ENCODE assay signal across 26 cellular contexts in the genomic region with DNA sequence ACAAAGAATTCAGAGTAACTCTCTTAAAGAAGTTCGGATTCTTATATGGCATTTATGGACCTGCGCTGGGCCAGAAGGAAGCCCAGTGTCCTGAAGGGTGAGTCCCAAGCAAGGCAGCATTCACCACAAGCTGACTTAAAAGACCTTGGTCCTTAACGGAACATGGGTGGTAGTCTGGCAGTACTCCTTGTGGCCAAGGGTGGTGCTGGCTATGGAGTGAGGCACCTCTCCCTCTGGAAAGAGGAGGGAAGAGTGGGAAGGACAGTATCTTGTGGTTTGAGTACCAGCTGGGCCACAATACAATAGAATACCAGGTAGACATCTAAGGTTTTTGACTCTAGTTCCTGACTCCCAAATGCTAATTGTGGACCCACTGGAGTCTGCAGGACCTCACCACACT.
"Had no signal": no experiment of that assay in that cellular context is flagged by ENCODE, and none has a peak within 500 bp of the region (broad histone marks: within the 10 kb centered on the region; RNA-seq: fewer than 3 reads in every experiment).

No MANE protein-coding gene starts in this region.

- H3K36me3 Mint-ChIP-seq: naive thymus-derived CD8-positive, alpha-beta T cell; stimulated activated naive B cell treated with anti-CD40 and anti-IgM and Interleukin-4, amounts not matched to agents 10 μg/mL and 1 μg/mL and 100 μg/mL, for 72 hours had no signal

- H3K4me3 ChIP-seq: dorsolateral prefrontal cortex, gastrocnemius medialis, left lung, ovary, psoas muscle, skin epidermis, spleen, thoracic aorta, tibial nerve, upper lobe of left lung had no signal

- H3K4me1 Mint-ChIP-seq: naive thymus-derived CD8-positive, alpha-beta T cell; nephron progenitor cell; stimulated activated naive B cell treated with anti-CD40 and anti-IgM and Interleukin-4, amounts not matched to agents 10 μg/mL and 1 μg/mL and 100 μg/mL, for 72 hours had no signal

- H3K4me1 ChIP-seq: gastrocnemius medialis, left lung, psoas muscle, spleen, tibial nerve, upper lobe of left lung had no signal

- FAIRE-seq: colon, urothelium cell line had no signal

- ATAC-seq: esophagus mucosa; gastrocnemius medialis; left cardiac atrium; left lung; naive thymus-derived CD8-positive, alpha-beta T cell; psoas muscle; right cardiac atrium had no signal

- H3K4me3 Mint-ChIP-seq: naive thymus-derived CD8-positive, alpha-beta T cell; nephron progenitor cell; stimulated activated naive B cell treated with anti-CD40 and anti-IgM and Interleukin-4, amounts not matched to agents 10 μg/mL and 1 μg/mL and 100 μg/mL, for 72 hours; stimulated activated naive CD8-positive, alpha-beta T cell treated with anti-CD3 and anti-CD28 coated beads, Interleukin-15, Interleukin-2, amounts not matched to agents 100 ng/mL and 50 ng/mL, for 24 hours had no signal

- H3K9me3 Mint-ChIP-seq: nephron progenitor cell; stimulated activated naive CD8-positive, alpha-beta T cell treated with anti-CD3 and anti-CD28 coated beads, Interleukin-15, Interleukin-2, amounts not matched to agents 100 ng/mL and 50 ng/mL, for 24 hours had no signal

- H3K36me3 ChIP-seq: gastrocnemius medialis, left lung, ovary, spleen, thoracic aorta, tibial nerve, upper lobe of left lung had no signal

- DNase-seq: dorsolateral prefrontal cortex; effector CD4-positive, alpha-beta T cell; foreskin fibroblast; gastrocnemius medialis; head of caudate nucleus; left cardiac atrium; left lung; mammary epithelial cell; naive thymus-derived CD8-positive, alpha-beta T cell; nephron progenitor cell; occipital lobe; ovary; psoas muscle; right cardiac atrium; spleen; stimulated activated CD4-positive, alpha-beta T cell treated with anti-CD3 and anti-CD28 coated beads, Interleukin-4, amount 100 ng/mL, for 4 hours; stimulated activated naive B cell treated with anti-CD40 and anti-IgM and Interleukin-4, amounts not matched to agents 10 μg/mL and 1 μg/mL and 100 μg/mL, for 72 hours; upper lobe of left lung had no signal

- H3K27me3 ChIP-seq: dorsolateral prefrontal cortex, gastrocnemius medialis, left lung, ovary, spleen, tibial nerve, upper lobe of left lung had no signal

- H3K9me3 ChIP-seq: gastrocnemius medialis, left lung, ovary, psoas muscle, tibial nerve, upper lobe of left lung had no signal

- H3K27ac Mint-ChIP-seq: naive thymus-derived CD8-positive, alpha-beta T cell; nephron progenitor cell; stimulated activated naive B cell treated with anti-CD40 and anti-IgM and Interleukin-4, amounts not matched to agents 10 μg/mL and 1 μg/mL and 100 μg/mL, for 72 hours; stimulated activated naive CD8-positive, alpha-beta T cell treated with anti-CD3 and anti-CD28 coated beads, Interleukin-15, Interleukin-2, amounts not matched to agents 100 ng/mL and 50 ng/mL, for 24 hours had no signal

- H3K27ac ChIP-seq: dorsolateral prefrontal cortex, epithelial cell of prostate, gastrocnemius medialis, left lung, ovary, psoas muscle, skin epidermis, spleen, thoracic aorta, tibial nerve, upper lobe of left lung had no signal

- H3K27me3 Mint-ChIP-seq: naive thymus-derived CD8-positive, alpha-beta T cell; stimulated activated naive B cell treated with anti-CD40 and anti-IgM and Interleukin-4, amounts not matched to agents 10 μg/mL and 1 μg/mL and 100 μg/mL, for 72 hours; stimulated activated naive CD8-positive, alpha-beta T cell treated with anti-CD3 and anti-CD28 coated beads, Interleukin-15, Interleukin-2, amounts not matched to agents 100 ng/mL and 50 ng/mL, for 24 hours had no signal
